ENCODE assay signal across 24 cellular contexts in genomic region chr11:13284776-13285588, GRCh38. TPM values are rescaled to one million over a fixed set of nuclear protein-coding genes. Genes with fewer than 3 reads are reported as not detected.
DNase-seq lines count a peak whose midpoint lies in the region; ATAC-seq, FAIRE-seq and TF ChIP-seq lines count a peak whose summit lies in the region.
"Had no signal": no experiment of that assay in that cellular context is flagged by ENCODE, and none has a peak within 500 bp of the region (broad histone marks: within the 10 kb centered on the region; RNA-seq: fewer than 3 reads in every experiment).

No MANE protein-coding gene starts in this region.

- H3K27me3 Mint-ChIP-seq in activated naive CD4-positive, alpha-beta T cell treated with anti-CD3 and anti-CD28 coated beads for 36 hours (ENCODE audit: low read depth) = no peaks in the 10 kb centered on the region
- H3K27me3 Mint-ChIP-seq in T-helper 17 cell = no peaks in the 10 kb centered on the region
- H3K27me3 Mint-ChIP-seq: naive B cell; stimulated activated memory B cell treated with anti-CD40 and anti-IgM and Interleukin-4, amounts not matched to agents 10 μg/mL and 1 μg/mL and 100 μg/mL, for 72 hours had no signal

- H3K36me3 Mint-ChIP-seq in activated naive CD4-positive, alpha-beta T cell treated with anti-CD3 and anti-CD28 coated beads for 36 hours (ENCODE audit: low read depth) = peaks cover 6% of the 10 kb centered on the region
- peaks cover 6% of the 10 kb centered on the region for H3K36me3 Mint-ChIP-seq in T-helper 17 cell (ENCODE audit: low read depth)
- peaks cover 31% of the 10 kb centered on the region for H3K36me3 Mint-ChIP-seq in stimulated activated effector memory CD8-positive, alpha-beta T cell treated with anti-CD3 and anti-CD28 coated beads, Interleukin-12 subunit alpha, Interleukin-12 subunit beta, amount 100 ng/mL, for 72 hours
- H3K36me3 Mint-ChIP-seq: naive B cell had no signal

- ATAC-seq in T-helper 17 cell = no peak
- ATAC-seq in GM12878 = peak; percentile 56
- peak; percentile 83 for ATAC-seq in stimulated activated effector memory CD8-positive, alpha-beta T cell treated with anti-CD3 and anti-CD28 coated beads, Interleukin-12 subunit alpha, Interleukin-12 subunit beta, amount 100 ng/mL, for 72 hours
- ATAC-seq in lower lobe of right lung = no peak
- ATAC-seq: K562; Right ventricle myocardium inferior; stimulated activated memory B cell treated with anti-CD40 and anti-IgM and Interleukin-4, amounts not matched to agents 10 μg/mL and 1 μg/mL and 100 μg/mL, for 72 hours had no signal

- no peaks in the 10 kb centered on the region; the same call in 1 of the 2 replicates for H4K20me1 ChIP-seq in GM12878 (ENCODE audit: control insufficient read depth, insufficient read depth)

- H3K79me2 ChIP-seq in GM12878 (ENCODE audit: control insufficient read depth, insufficient read depth, low read length) = peaks cover 48% of the 10 kb centered on the region

- TF ChIP-seq POLR2A in GM12878 (IDR thresholded peaks at IDR 0.05; ENCODE audit: low read depth, low read length) = no peak

- WGBS in GM12878 (ENCODE audit: insufficient coverage, insufficient replicate concordance, low lambda C conversion rate, missing lambda C conversion rate) = 71% methylated on average over 11 of the region's 11 CpGs

- no peak overlapping the region for H3K4me2 ChIP-seq in GM12878 (ENCODE audit: control insufficient read depth, insufficient read depth)

- H3K4me3 Mint-ChIP-seq in activated naive CD4-positive, alpha-beta T cell treated with anti-CD3 and anti-CD28 coated beads for 36 hours = no peak overlapping the region
- peak overlapping the region; percentile 90 for H3K4me3 Mint-ChIP-seq in T-helper 17 cell
- peak overlapping the region; percentile 69 for H3K4me3 Mint-ChIP-seq in stimulated activated effector memory CD8-positive, alpha-beta T cell treated with anti-CD3 and anti-CD28 coated beads, Interleukin-12 subunit alpha, Interleukin-12 subunit beta, amount 100 ng/mL, for 72 hours
- H3K4me3 Mint-ChIP-seq: naive B cell; stimulated activated memory B cell treated with anti-CD40 and anti-IgM and Interleukin-4, amounts not matched to agents 10 μg/mL and 1 μg/mL and 100 μg/mL, for 72 hours had no signal

- intact Hi-C loops in activated naive CD4-positive, alpha-beta T cell treated with anti-CD3 and anti-CD28 coated beads for 36 hours (cut with micrococcal nuclease) = loop anchor here (10.0 kb wide), 1 partner anchor 1440 kb away; the partner anchor contains the start of gene USP47
- intact Hi-C loops in GM12878 (cut with micrococcal nuclease; ENCODE audit: unreplicated experiment) = no loop called here
- intact Hi-C loops in lower lobe of right lung (cut with DNase I) = no loop called here

- peak; percentile 17 for DNase-seq in activated naive CD4-positive, alpha-beta T cell treated with anti-CD3 and anti-CD28 coated beads for 36 hours
- no peak for DNase-seq in activated naive CD4-positive, alpha-beta T cell treated with anti-CD3 and anti-CD28 coated beads, Interleukin-2, amount 50 U/mL, for 16 hours
- DNase-seq in T-helper 17 cell (no peak), GM12878 (ENCODE audit: low read depth, low spot score) (no peak), lower lobe of right lung (no peak), NCI-H1048 (lab: John Stamatoyannopoulos, UW) (no peak), urothelium cell line (ENCODE audit: low spot score) (no peak)
- DNase-seq in stimulated activated effector memory CD8-positive, alpha-beta T cell treated with anti-CD3 and anti-CD28 coated beads, Interleukin-12 subunit alpha, Interleukin-12 subunit beta, amount 100 ng/mL, for 72 hours (ENCODE audit: low spot score in 2 of 2) = peak in 1 of 2 donors; percentile 69
- DNase-seq: activated CD8-positive, alpha-beta memory T cell treated with anti-CD3 and anti-CD28 coated beads for 24 hours; activated gamma-delta T cell; DMS53; GF-D8; GOT3; mesenchymal stem cell; naive B cell; NCI-H1694; ovary; right cardiac atrium; transverse colon had no signal

- CTCF ChIA-PET in activated naive CD4-positive, alpha-beta T cell treated with anti-CD3 and anti-CD28 coated beads for 36 hours (lab: Charles Lee) = interaction anchor here (1.2 to 1.8 kb wide), 3 partner anchors 50 to 100 kb away, joined by 3 to 5 read pairs (median 4); no protein-coding TSS in a partner anchor
- CTCF ChIA-PET in GM12878 (lab: Yijun Ruan, JAX) = interaction anchor here (1.1 to 5.7 kb wide), 4 partner anchors 9 to 59 kb away, joined by 3 to 69 read pairs (median 4); no protein-coding TSS in a partner anchor

- H3K9ac ChIP-seq in GM12878 (ENCODE audit: control insufficient read depth, insufficient read depth, low read length) = no peak overlapping the region

- TF ChIP-seq CTCF in GM12878 (IDR thresholded peaks at IDR 0.05 in 2 of 3, conservative IDR thresholded peaks at IDR 0.05 in 1 of 3; ENCODE audit: control insufficient read depth in 2 of 3, extremely low read depth in 1 of 3, insufficient read depth in 1 of 3, low read depth in 3 of 3, low read length in 3 of 3) = no peak
- no peak for TF ChIP-seq CTCF in lower lobe of right lung (IDR thresholded peaks at IDR 0.05)

- RAD21 ChIA-PET in GM12878 (lab: Charles Lee; ENCODE audit: unreplicated experiment) = interaction anchor here (1.3 to 4.6 kb wide), 4 partner anchors 34 to 58 kb away, joined by 3 to 44 read pairs (median 24); no protein-coding TSS in a partner anchor

- H3K27ac ChIP-seq in GM12878 (ENCODE audit: control insufficient read depth, insufficient read depth) (no peak overlapping the region), lower lobe of right lung (no peak overlapping the region)
- H3K27ac ChIP-seq: ovary, transverse colon had no signal

- POLR2A ChIA-PET in GM12878 (lab: Charles Lee) = interaction anchor here (1.5 kb wide), 1 partner anchor 274 kb away, joined by 3 read pairs; no protein-coding TSS in a partner anchor

- no peak overlapping the region for H2AFZ ChIP-seq in GM12878 (ENCODE audit: control insufficient read depth, low read depth, low read length)

- peaks cover 86% of the 10 kb centered on the region for H3K4me1 Mint-ChIP-seq in activated naive CD4-positive, alpha-beta T cell treated with anti-CD3 and anti-CD28 coated beads for 36 hours (ENCODE audit: low read depth)
- peaks cover 81% of the 10 kb centered on the region for H3K4me1 Mint-ChIP-seq in T-helper 17 cell
- H3K4me1 Mint-ChIP-seq in stimulated activated effector memory CD8-positive, alpha-beta T cell treated with anti-CD3 and anti-CD28 coated beads, Interleukin-12 subunit alpha, Interleukin-12 subunit beta, amount 100 ng/mL, for 72 hours = peaks cover 92% of the 10 kb centered on the region

- H3K27ac Mint-ChIP-seq in activated naive CD4-positive, alpha-beta T cell treated with anti-CD3 and anti-CD28 coated beads for 36 hours = peak overlapping the region; percentile 9
- H3K27ac Mint-ChIP-seq in T-helper 17 cell = peak overlapping the region; percentile 93
- H3K27ac Mint-ChIP-seq in stimulated activated effector memory CD8-positive, alpha-beta T cell treated with anti-CD3 and anti-CD28 coated beads, Interleukin-12 subunit alpha, Interleukin-12 subunit beta, amount 100 ng/mL, for 72 hours = peak overlapping the region; percentile 94
- H3K27ac Mint-ChIP-seq: stimulated activated memory B cell treated with anti-CD40 and anti-IgM and Interleukin-4, amounts not matched to agents 10 μg/mL and 1 μg/mL and 100 μg/mL, for 72 hours had no signal

- H3K27me3 ChIP-seq in GM12878 (replicated peaks in 1 of 2; ENCODE audit: control insufficient read depth in 2 of 2, insufficient read depth in 2 of 2, low read length in 1 of 2) (no peaks in the 10 kb centered on the region), lower lobe of right lung (ENCODE audit: low read depth) (no peaks in the 10 kb centered on the region)
- H3K27me3 ChIP-seq: ovary, transverse colon had no signal

- H3K9me3 ChIP-seq in T-helper 17 cell (ENCODE audit: control insufficient read depth, low read length, poor library complexity, severe bottlenecking) (no peaks in the 10 kb centered on the region), GM12878 (replicated peaks; ENCODE audit: control insufficient read depth, insufficient read depth, low read length) (no peaks in the 10 kb centered on the region), lower lobe of right lung (no peaks in the 10 kb centered on the region)
- H3K9me3 ChIP-seq: ovary, transverse colon had no signal

- SMC1A ChIA-PET in GM12878 (lab: Charles Lee; ENCODE audit: uncharacterized antibody, unreplicated experiment) = interaction anchor here (1.2 to 6.4 kb wide), 6 partner anchors 11 to 59 kb away, joined by 3 to 85 read pairs (median 26); no protein-coding TSS in a partner anchor

- no peak for TF ChIP-seq EP300 in GM12878 (IDR thresholded peaks at IDR 0.05; ENCODE audit: borderline replicate concordance in 1 of 2, control insufficient read depth in 1 of 2, low read depth in 2 of 2, low read length in 2 of 2)

- no peaks in the 10 kb centered on the region for H3K9me3 Mint-ChIP-seq in activated naive CD4-positive, alpha-beta T cell treated with anti-CD3 and anti-CD28 coated beads for 36 hours
- no peaks in the 10 kb centered on the region for H3K9me3 Mint-ChIP-seq in stimulated activated effector memory CD8-positive, alpha-beta T cell treated with anti-CD3 and anti-CD28 coated beads, Interleukin-12 subunit alpha, Interleukin-12 subunit beta, amount 100 ng/mL, for 72 hours
- H3K9me3 Mint-ChIP-seq: stimulated activated memory B cell treated with anti-CD40 and anti-IgM and Interleukin-4, amounts not matched to agents 10 μg/mL and 1 μg/mL and 100 μg/mL, for 72 hours had no signal

- H3K36me3 ChIP-seq in GM12878 (ENCODE audit: control insufficient read depth in 2 of 2, insufficient read depth in 2 of 2, low read length in 1 of 2) (no peaks in the 10 kb centered on the region; a peak in 1 of 4 replicates), lower lobe of right lung (no peaks in the 10 kb centered on the region)
- H3K36me3 ChIP-seq: ovary, transverse colon had no signal

- peaks cover 5% of the 10 kb centered on the region; the same call in 1 of the 2 replicates for H3K4me1 ChIP-seq in GM12878 (ENCODE audit: control insufficient read depth, insufficient read depth, low read length)
- peaks cover 29% of the 10 kb centered on the region for H3K4me1 ChIP-seq in lower lobe of right lung

- no peak for TF ChIP-seq RAD21 in GM12878 (IDR thresholded peaks at IDR 0.05; ENCODE audit: insufficient read depth, low read depth, low read length)

- no peak for FAIRE-seq in GM12878 (lab: Jason Lieb, UNC)
- FAIRE-seq in urothelium cell line (lab: Jason Lieb, UNC) = no peak
- FAIRE-seq: endometrium, GM19239, K562 had no signal

- no TSS peak for BruUV-seq in GM12878 (replicated peaks; lab: Mats Ljungman, UMichigan)

- in situ Hi-C loops in GM12878 (cut with MboI) = loop anchor here (5.0 kb wide), 1 partner anchor 47 kb away; no protein-coding TSS in a partner anchor

- H3K4me3 ChIP-seq in GM12878 (no peak overlapping the region), lower lobe of right lung (no peak overlapping the region)
- H3K4me3 ChIP-seq: K562, ovary, transverse colon had no signal

RNA-seq across cellular contexts. Expression of gene BMAL1, which starts 7.4 kb away (rescaled TPM):
- 10 to 100 TPM; 28.2 to 29.0 TPM for total RNA-seq in activated naive CD4-positive, alpha-beta T cell treated with anti-CD3 and anti-CD28 coated beads for 36 hours
- 100 to 1,000 TPM; 143 to 144 TPM for total RNA-seq in T-helper 17 cell
- 66.1 and 72.4 TPM in 2 replicates for total RNA-seq in GM12878 (2013; cell fraction: nucleolus; rRNA removed)
- total RNA-seq in GM12878 (2014; rRNA removed) = 11.3 and 13.0 TPM in 2 replicates
- 13.8 and 15.4 TPM in 2 replicates for total RNA-seq in GM12878 (2014; rRNA removed; fragmentation: Illumina TruSeq; extraction: Trizol)
- 11.6 and 13.4 TPM in 2 replicates for total RNA-seq in GM12878 (2021)
- 18.1 TPM for polyA plus RNA-seq in GM12878 (2011; ENCODE audit: low read depth)
- polyA plus RNA-seq in GM12878 (2011; rRNA removed) = 40.6 and 48.9 TPM in 2 replicates
- 15.6 and 17.6 TPM in 2 replicates for polyA plus RNA-seq in GM12878 (2011; cell fraction: cytosol; rRNA removed)
- 119 and 146 TPM in 2 replicates for polyA plus RNA-seq in GM12878 (2011; cell fraction: nucleus; rRNA removed)
- polyA plus RNA-seq in GM12878 (2012) = 7.4 and 7.7 TPM in 2 replicates
- 16.1 and 23.7 TPM in 2 replicates for polyA plus RNA-seq in GM12878 (2014; fragmentation: Illumina TruSeq; extraction: Trizol)
- 1 to 10 TPM; 3.5 to 4.6 TPM for polyA plus RNA-seq in GM12878 (2014; fragmentation: Nextera tagmentation; extraction: Ambion mirVana)
- 15.4 and 17.5 TPM in 2 replicates for polyA plus RNA-seq in GM12878 (2014; rRNA removed)
- 10 to 100 TPM; 12.0 to 14.2 TPM for polyA plus RNA-seq in GM12878 (2016; fragmentation: Nextera tagmentation; extraction: Ambion mirVana)
- polyA minus RNA-seq in GM12878 (2011; rRNA and poly(A)+ RNA removed) = 37.3 and 46.3 TPM in 2 replicates
- 15.2 and 16.0 TPM in 2 replicates for polyA minus RNA-seq in GM12878 (2011; cell fraction: cytosol; rRNA and poly(A)+ RNA removed)
- polyA minus RNA-seq in GM12878 (2011; cell fraction: nucleus; rRNA and poly(A)+ RNA removed) = 55.7 and 73.1 TPM in 2 replicates
- 25.2 TPM for total RNA-seq in lower lobe of right lung

Comparison
In these comparisons a context has a peak if more than half of its experiments do, and no peak if none do; other contexts are left out.
1. H3K27ac Mint-ChIP-seq: peak in every context shown above with its lines; median percentile 94 in stimulated activated effector memory CD8-positive, alpha-beta T cell treated with anti-CD3 and anti-CD28 coated beads, Interleukin-12 subunit alpha, Interleukin-12 subunit beta, amount 100 ng/mL, for 72 hours; 93 in T-helper 17 cell; 9 in activated naive CD4-positive, alpha-beta T cell treated with anti-CD3 and anti-CD28 coated beads for 36 hours.
2. ATAC-seq: peak in GM12878 (single experiment) and stimulated activated effector memory CD8-positive, alpha-beta T cell treated with anti-CD3 and anti-CD28 coated beads, Interleukin-12 subunit alpha, Interleukin-12 subunit beta, amount 100 ng/mL, for 72 hours (single experiment); none in T-helper 17 cell (single experiment) and lower lobe of right lung (0 of 2).